ENCODE assay signal across 9 cellular contexts in genomic region chr1:209207126-209207700, GRCh38.
DNase-seq lines count a peak whose midpoint lies in the region; ATAC-seq and TF ChIP-seq lines count a peak whose summit lies in the region.
"Had no signal": no experiment of that assay in that cellular context is flagged by ENCODE, and none has a peak within 500 bp of the region (broad histone marks: within the 10 kb centered on the region; RNA-seq: fewer than 3 reads in every experiment).

No MANE protein-coding gene starts in this region.

- TF ChIP-seq CTCF in heart left ventricle (IDR thresholded peaks at IDR 0.05): no peak
- TF ChIP-seq CTCF in colonic mucosa (IDR thresholded peaks at IDR 0.05): no peak

- no peaks in the 10 kb centered on the region for H3K9me3 ChIP-seq in heart left ventricle
- H3K9me3 ChIP-seq in skeletal muscle satellite cell (replicated peaks; ENCODE audit: low read length): no peaks in the 10 kb centered on the region
- no peaks in the 10 kb centered on the region for H3K9me3 ChIP-seq in colonic mucosa
- H3K9me3 ChIP-seq: neutrophil had no signal

- H3K27ac ChIP-seq in heart left ventricle (peak overlapping the region in 4 of 12 donors; percentile 6 to 22 (median 19)), colonic mucosa (no peak overlapping the region)
- H3K27ac ChIP-seq: neutrophil had no signal

- H3K4me2 ChIP-seq in skeletal muscle satellite cell (ENCODE audit: low read length): peak overlapping the region; percentile 91

- DNase-seq in NCI-H69 (lab: John Stamatoyannopoulos, UW) (peak; percentile 38), heart left ventricle (peak in 1 of 5 donors; percentile 29), midbrain (lab: John Stamatoyannopoulos, UW) (no peak), colonic mucosa (no peak), islet precursor cell (no peak)

- H3K4me1 ChIP-seq in heart left ventricle (peaks cover 0 to 16% (median 11%) of the 10 kb centered on the region in 12 donors), skeletal muscle satellite cell (ENCODE audit: control insufficient read depth, insufficient read depth, low read length) (peaks cover 15% of the 10 kb centered on the region), colonic mucosa (peaks cover 4% of the 10 kb centered on the region)

- H3K27me3 ChIP-seq in heart left ventricle (peaks cover 0 to 41% (median 24%) of the 10 kb centered on the region in 9 donors), skeletal muscle satellite cell (ENCODE audit: control insufficient read depth, insufficient read depth, low read length) (no peaks in the 10 kb centered on the region), colonic mucosa (peaks cover 3% of the 10 kb centered on the region)

- no peak for TF ChIP-seq POLR2A in heart left ventricle (IDR thresholded peaks at IDR 0.05)

- H3K36me3 ChIP-seq in heart left ventricle (no peaks in the 10 kb centered on the region), skeletal muscle satellite cell (ENCODE audit: insufficient read depth, low read length) (no peaks in the 10 kb centered on the region), colonic mucosa (no peaks in the 10 kb centered on the region)
- H3K36me3 ChIP-seq: neutrophil had no signal

- 24 to 41% (median 30%) methylated on average over 9 to 11 of the region's 11 CpGs for WGBS in heart left ventricle, 4 donors

- ATAC-seq in GM19372 (IDR thresholded peaks at IDR 0.05; ENCODE audit: low read depth, unreplicated experiment) (peak; percentile 19), heart left ventricle (peak in 3 of 4 donors; percentile 43 to 67 (median 54)), HG03469 (IDR thresholded peaks at IDR 0.05; ENCODE audit: unreplicated experiment) (no peak)

- H3K4me3 ChIP-seq in heart left ventricle: peak overlapping the region in 10 of 12 donors; percentile 4 to 53 (median 38)
- H3K4me3 ChIP-seq in skeletal muscle satellite cell (ENCODE audit: low read length): peak overlapping the region; percentile 71
- no peak overlapping the region for H3K4me3 ChIP-seq in colonic mucosa

- intact Hi-C loops in heart left ventricle (cut with DNase I): loop anchor here (5.0 to 10.0 kb wide), 6 partner anchors 148 to 1185 kb away; no protein-coding TSS in a partner anchor
- intact Hi-C loops in colonic mucosa (cut with DNase I): loop anchor here (5.0 kb wide), 1 partner anchor 555 kb away; no protein-coding TSS in a partner anchor

- H3K9ac ChIP-seq in skeletal muscle satellite cell (ENCODE audit: low read depth, low read length) (peak overlapping the region; percentile 64), colonic mucosa (ENCODE audit: low read depth in 2 of 2, low read length in 2 of 2) (no peak overlapping the region)
